18 cellular contexts compared by ENCODE assay signal in the genomic region with DNA sequence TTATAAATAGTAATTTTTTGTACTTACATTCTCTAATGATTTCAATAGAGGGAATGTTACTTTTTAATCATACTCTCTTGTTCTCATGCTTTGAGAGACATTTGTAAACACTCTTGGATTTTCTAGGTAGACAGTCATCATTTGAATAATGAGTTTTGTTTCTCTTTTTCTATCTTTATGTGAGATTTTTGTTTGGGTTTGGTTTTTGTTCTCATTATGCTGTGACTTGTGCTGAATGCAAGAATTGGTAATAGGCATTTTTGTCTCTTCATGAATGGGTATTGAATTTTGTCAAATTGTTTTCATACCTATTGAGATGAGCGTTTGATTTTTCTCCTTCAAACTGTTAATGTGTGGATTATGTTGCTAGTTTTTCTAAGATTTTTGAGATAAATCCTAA. TPM values are rescaled to one million over a fixed set of nuclear protein-coding genes. Genes with fewer than 3 reads are reported as not detected.
DNase-seq lines count a peak whose midpoint lies in the region; ATAC-seq, FAIRE-seq and TF ChIP-seq lines count a peak whose summit lies in the region.
"Had no signal": no experiment of that assay in that cellular context is flagged by ENCODE, and none has a peak within 500 bp of the region (broad histone marks: within the 10 kb centered on the region; RNA-seq: fewer than 3 reads in every experiment).

No MANE protein-coding gene starts in this region.

- ATAC-seq in GM18858 (IDR thresholded peaks at IDR 0.05; ENCODE audit: unreplicated experiment), result peak; percentile 38
- ATAC-seq in HG02571 (IDR thresholded peaks at IDR 0.05; ENCODE audit: unreplicated experiment), result peak; percentile 43
- ATAC-seq in activated B cell treated with CpG ODN at 0.5 μM for 24 hours (ENCODE audit: low read depth), result no peak

- no peaks in the 10 kb centered on the region for H3K27me3 ChIP-seq in right atrium auricular region

- POLR2A ChIA-PET in activated B cell treated with CpG ODN at 0.5 μM for 24 hours (lab: Charles Lee), result no interaction called here

- peak overlapping the region; percentile 25 for H3K4me3 Mint-ChIP-seq in activated B cell treated with CpG ODN at 0.5 μM for 24 hours

- peak overlapping the region; percentile 71 for H3K27ac Mint-ChIP-seq in activated B cell treated with CpG ODN at 0.5 μM for 24 hours

- no peaks in the 10 kb centered on the region for H3K9me3 ChIP-seq in right atrium auricular region

- no peak overlapping the region for H3K4me3 ChIP-seq in right atrium auricular region
- H3K4me3 ChIP-seq: lung had no signal

- no peaks in the 10 kb centered on the region for H3K27me3 Mint-ChIP-seq in activated B cell treated with CpG ODN at 0.5 μM for 24 hours

- no peaks in the 10 kb centered on the region for H3K36me3 ChIP-seq in right atrium auricular region

- peaks cover 30% of the 10 kb centered on the region for H3K36me3 Mint-ChIP-seq in activated B cell treated with CpG ODN at 0.5 μM for 24 hours (ENCODE audit: low read depth)

- H3K4me1 ChIP-seq in right atrium auricular region, result peaks cover 0 to 9% of the 10 kb centered on the region in 2 donors

- DNase-seq in activated B cell treated with CpG ODN at 0.5 μM for 24 hours (no peak), NCI-H2171 (lab: John Stamatoyannopoulos, UW) (no peak), right atrium auricular region (ENCODE audit: low spot score) (no peak), SW480 (ENCODE audit: low spot score) (no peak), GDM1 (lab: John Stamatoyannopoulos, UW) (no peak)
- DNase-seq: activated gamma-delta T cell, GOT3, hippocampal formation, NCI-H187 treated with DMSO at 0.1 percent for 48 hours, occipital lobe had no signal

- TF ChIP-seq CTCF in activated B cell treated with CpG ODN at 0.5 μM for 24 hours (IDR thresholded peaks at IDR 0.05), result no peak
- no peak for TF ChIP-seq CTCF in right atrium auricular region (IDR thresholded peaks at IDR 0.05)

- CTCF ChIA-PET in activated B cell treated with CpG ODN at 0.5 μM for 24 hours (lab: Charles Lee), result no interaction called here

- peaks cover 90% of the 10 kb centered on the region for H3K4me1 Mint-ChIP-seq in activated B cell treated with CpG ODN at 0.5 μM for 24 hours

- intact Hi-C loops in activated B cell treated with CpG ODN at 0.5 μM for 24 hours (cut with micrococcal nuclease), result no loop called here

- no peaks in the 10 kb centered on the region for H3K9me3 Mint-ChIP-seq in activated B cell treated with CpG ODN at 0.5 μM for 24 hours

- H3K27ac ChIP-seq in right atrium auricular region, result no peak overlapping the region
- H3K27ac ChIP-seq: epithelial cell of prostate, KMS-11, WERI-Rb-1 had no signal

- peak; percentile 27 for FAIRE-seq in A204.1 (lab: Jason Lieb, UNC)

RNA-seq across cellular contexts. Expression of a gene that starts 56.8 kb away (rescaled TPM):
- total RNA-seq in activated B cell treated with CpG ODN at 0.5 μM for 24 hours, result 84.5 and 86.4 TPM in 2 replicates
- 10 to 100 TPM in 1 of 2 donors, 1 to 10 TPM in 1; 7.6 to 13.3 TPM for total RNA-seq in right atrium auricular region
- total RNA-seq: SK-MEL-5 had no signal
